ENCODE assay signal across 1 cellular context in genomic region chr4:124321370-124321769, GRCh38.
TF ChIP-seq lines count a peak whose summit lies in the region.

No MANE protein-coding gene starts in this region.

TF ChIP-seq in HepG2, 621 proteins besides CTCF, POLR2A, EP300 and RAD21 (continued from another document):
- TF ChIP-seq PATZ1 (CRISPR knock-in tag; IDR thresholded peaks at IDR 0.05) (no peak), SPEN (CRISPR knock-in tag; IDR thresholded peaks at IDR 0.05; ENCODE audit: low read depth) (no peak)
TF ChIP-seq in HepG2: peak in this region for 0.
